Comparison of ENCODE assay signal across 8 cellular contexts in genomic region chr22:20429254-20430100, GRCh38. TPM values are rescaled to one million over a fixed set of nuclear protein-coding genes. Genes with fewer than 3 reads are reported as not detected.
DNase-seq lines count a peak whose midpoint lies in the region; ATAC-seq, FAIRE-seq and TF ChIP-seq lines count a peak whose summit lies in the region.

No MANE protein-coding gene starts in this region.

- no peak for FAIRE-seq in D721Med (lab: Jason Lieb, UNC)
- no peak for FAIRE-seq in frontal cortex (lab: Jason Lieb, UNC)

- peak overlapping the region in 2 of 21 experiments; percentile 12 to 18 for H3K27ac ChIP-seq in skin epidermis

- ATAC-seq in HG02798 (IDR thresholded peaks at IDR 0.05; ENCODE audit: poor library complexity, unreplicated experiment), result no peak

- peak; percentile 16 for DNase-seq in D721Med (ENCODE audit: insufficient read length, low spot score)
- peak; percentile 82 for DNase-seq in LoVo (ENCODE audit: low spot score)
- peak; percentile 31 for DNase-seq in activated CD8-positive, alpha-beta memory T cell treated with anti-CD3 and anti-CD28 coated beads, Interleukin-2, amount 50 U/mL, for 1 hour (ENCODE audit: extremely low read depth)
- peak; percentile 61 to 71 for DNase-seq in frontal cortex (ENCODE audit: low spot score in 2 of 2)
- DNase-seq in OCI-M2 (lab: John Stamatoyannopoulos, UW; ENCODE audit: unreplicated experiment), result no peak
- no peak for DNase-seq in foreskin fibroblast

- H3K4me3 ChIP-seq in skin epidermis (peak overlapping the region; percentile 27 to 46 (median 38)), foreskin fibroblast (ENCODE audit: low read depth in 1 of 2, low read length in 2 of 2) (no peak overlapping the region)

- TF ChIP-seq CTCF in D721Med (IDR thresholded peaks at IDR 0.05; ENCODE audit: insufficient read depth, missing control alignments) (no peak), foreskin fibroblast (IDR thresholded peaks at IDR 0.05; ENCODE audit: low read depth, low read length) (no peak)

RNA-seq across cellular contexts. Expression of gene SCARF2, which starts 8.1 kb away (rescaled TPM):
- total RNA-seq in frontal cortex, result 1.6 TPM

RNA-seq across cellular contexts. Expression of gene ZNF74, which starts 35.5 kb away (rescaled TPM):
- total RNA-seq in frontal cortex, result 39.9 TPM

Comparison
In these comparisons a context has a peak if more than half of its experiments do, and no peak if none do; other contexts are left out.
1. DNase-seq: peak in D721Med (single experiment), LoVo (single experiment), activated CD8-positive, alpha-beta memory T cell treated with anti-CD3 and anti-CD28 coated beads, Interleukin-2, amount 50 U/mL, for 1 hour (single experiment) and frontal cortex (2 of 2); none in OCI-M2 (single experiment) and foreskin fibroblast (0 of 2).
2. H3K4me3 ChIP-seq: peak in skin epidermis (7 of 7); none in foreskin fibroblast (0 of 2).